In genomic region chr17:76054112-76054476, GRCh38 we compare ENCODE assay signal across 10 cellular contexts. TPM values are rescaled to one million over a fixed set of nuclear protein-coding genes. Genes with fewer than 3 reads are reported as not detected.
DNase-seq lines count a peak whose midpoint lies in the region; ATAC-seq, FAIRE-seq and TF ChIP-seq lines count a peak whose summit lies in the region.
"Had no signal": no experiment of that assay in that cellular context is flagged by ENCODE, and none has a peak within 500 bp of the region (broad histone marks: within the 10 kb centered on the region; RNA-seq: fewer than 3 reads in every experiment).

No MANE protein-coding gene starts in this region.

- no peak overlapping the region for H3K23ac ChIP-seq in IMR-90 (ENCODE audit: low read depth, low read length)

- H2BK5ac ChIP-seq in IMR-90 (ENCODE audit: low read depth, low read length, poor library complexity, severe bottlenecking): no peak overlapping the region

- H3K14ac ChIP-seq in IMR-90 (replicated peaks; ENCODE audit: low read depth, low read length): peak overlapping the region; percentile 29; the same call in 1 of the 2 replicates

- H2AK5ac ChIP-seq in IMR-90 (ENCODE audit: low read depth, low read length): no peak overlapping the region

- H4K91ac ChIP-seq in IMR-90 (ENCODE audit: insufficient read depth, low read depth, low read length): no peak overlapping the region

- no CpG with 5 or more reads among the region's 4 CpGs for WGBS in IMR-90 (ENCODE audit: extremely low coverage in 2 of 2, insufficient read length in 1 of 2), 2 experiments
- 90 to 95% (median 94%) methylated on average over 4 of the region's 4 CpGs for WGBS in psoas muscle, 3 donors

- H3K27me3 Mint-ChIP-seq in chondrocyte (ENCODE audit: low read depth) (no peaks in the 10 kb centered on the region), mesothelial cell of epicardium (ENCODE audit: low read depth) (no peaks in the 10 kb centered on the region)

- peak; percentile 61 for DNase-seq in AG08395 (ENCODE audit: low spot score)
- DNase-seq in IMR-90: peak; percentile 40
- no peak for DNase-seq in chondrocyte (ENCODE audit: low spot score)
- DNase-seq in mesothelial cell of epicardium (ENCODE audit: low spot score in 2 of 2, unreplicated experiment in 2 of 2): no peak
- no peak for DNase-seq in GM12891 (ENCODE audit: insufficient read length, low spot score)
- DNase-seq in NCI-H1930 (lab: John Stamatoyannopoulos, UW): no peak
- DNase-seq in psoas muscle: no peak
- no peak for DNase-seq in NOMO-1 treated with DMSO at 0.1 percent for 48 hours (lab: John Stamatoyannopoulos, UW; ENCODE audit: unreplicated experiment)
- DNase-seq: midbrain had no signal

- no peak overlapping the region for H3K4me3 Mint-ChIP-seq in chondrocyte (ENCODE audit: unreplicated experiment)
- no peak overlapping the region for H3K4me3 Mint-ChIP-seq in mesothelial cell of epicardium

- H4K8ac ChIP-seq in IMR-90 (ENCODE audit: low read depth in 2 of 2, low read length in 2 of 2): no peak overlapping the region

- dilution Hi-C loops in IMR-90 (cut with HindIII; ENCODE audit: low sequenced_read_pairs, unreplicated experiment): no loop called here

- H3K4me2 ChIP-seq in IMR-90 (ENCODE audit: low read depth, low read length): no peak overlapping the region
- H3K4me2 ChIP-seq: BLaER1 had no signal

- H3K4ac ChIP-seq in IMR-90 (ENCODE audit: low read depth, low read length): peak overlapping the region; percentile 35; the same call in 1 of the 2 replicates

- ATAC-seq in IMR-90 (ENCODE audit: low read depth) (no peak), psoas muscle (no peak)

- no peak overlapping the region for H2AK9ac ChIP-seq in IMR-90 (replicated peaks; ENCODE audit: low read depth, low read length, poor library complexity)

- H3K18ac ChIP-seq in IMR-90 (ENCODE audit: low read depth, low read length): no peak overlapping the region

- TF ChIP-seq CTCF in IMR-90 (conservative IDR thresholded peaks at IDR 0.05; ENCODE audit: low read depth, low read length) (no peak), chondrocyte (IDR thresholded peaks at IDR 0.05) (no peak), mesothelial cell of epicardium (IDR thresholded peaks at IDR 0.05; ENCODE audit: unreplicated experiment) (no peak), psoas muscle (IDR thresholded peaks at IDR 0.05) (no peak)

- H3K27me3 ChIP-seq in IMR-90 (ENCODE audit: control insufficient read depth, insufficient read depth, low read length): no peaks in the 10 kb centered on the region
- H3K27me3 ChIP-seq in psoas muscle (ENCODE audit: insufficient read depth in 3 of 3, low read length in 2 of 3): no peaks in the 10 kb centered on the region
- H3K27me3 ChIP-seq: BLaER1 had no signal

- H3K36me3 ChIP-seq in IMR-90 (ENCODE audit: control insufficient read depth, insufficient read depth, low read length): peaks cover 65% of the 10 kb centered on the region
- peaks cover 6 to 100% of the 10 kb centered on the region in 2 donors for H3K36me3 ChIP-seq in psoas muscle (ENCODE audit: insufficient read depth in 1 of 2, low read depth in 1 of 2)

- no peak overlapping the region for H2BK20ac ChIP-seq in IMR-90 (ENCODE audit: low read depth, low read length)

- intact Hi-C loops in IMR-90 (cut with micrococcal nuclease): no loop called here
- intact Hi-C loops in psoas muscle (cut with DNase I): no loop called here

- TF ChIP-seq POLR2A in IMR-90 (IDR thresholded peaks at IDR 0.05; ENCODE audit: low read depth, low read length) (no peak), GM12891 (IDR thresholded peaks at IDR 0.05; ENCODE audit: low read depth, low read length) (no peak)

- no TSS peak for BruUV-seq in IMR-90 (replicated peaks; lab: Mats Ljungman, UMichigan)

- no peak overlapping the region for H3K4me3 ChIP-seq in IMR-90 (ENCODE audit: insufficient read depth, low read depth, low read length)
- H3K4me3 ChIP-seq in psoas muscle: no peak overlapping the region
- H3K4me3 ChIP-seq: BLaER1 had no signal

- H2AFZ ChIP-seq in IMR-90 (replicated peaks; ENCODE audit: low read length, poor library complexity): peak overlapping the region; percentile 33

- H2BK15ac ChIP-seq in IMR-90 (ENCODE audit: low read depth, low read length): no peak overlapping the region

- H3K4me1 ChIP-seq in IMR-90 (ENCODE audit: control insufficient read depth, insufficient read depth, low read length): no peaks in the 10 kb centered on the region; the same call in 1 of the 2 replicates
- H3K4me1 ChIP-seq in psoas muscle: no peaks in the 10 kb centered on the region
- H3K4me1 ChIP-seq: BLaER1 had no signal

- no peaks in the 10 kb centered on the region for H3K9me3 ChIP-seq in IMR-90 (ENCODE audit: control insufficient read depth, insufficient read depth, low read length)
- no peaks in the 10 kb centered on the region for H3K9me3 ChIP-seq in psoas muscle
- H3K9me3 ChIP-seq: BLaER1 had no signal

- peaks cover 3 to 60% of the 10 kb centered on the region in 2 experiments for H3K79me1 ChIP-seq in IMR-90 (ENCODE audit: low read depth in 1 of 2, low read length in 2 of 2)

- H4K20me1 ChIP-seq in IMR-90 (ENCODE audit: insufficient read depth, low read length): peaks cover 36% of the 10 kb centered on the region

- TF ChIP-seq RAD21 in IMR-90 (IDR thresholded peaks at IDR 0.05; ENCODE audit: low read length): no peak

- peaks cover 16% of the 10 kb centered on the region for H3K9me1 ChIP-seq in IMR-90 (ENCODE audit: insufficient read depth, low read length)

- FAIRE-seq in GM12891 (lab: Jason Lieb, UNC): no peak

- no peak overlapping the region for H3K27ac ChIP-seq in IMR-90 (ENCODE audit: insufficient read depth, low read length)
- no peak overlapping the region for H3K27ac ChIP-seq in psoas muscle
- H3K27ac ChIP-seq: BLaER1 had no signal

- in situ Hi-C loops in IMR-90 (cut with MboI; ENCODE audit: low sequenced_read_pairs): no loop called here

- H2BK120ac ChIP-seq in IMR-90 (ENCODE audit: low read depth, low read length): no peak overlapping the region

- no peak overlapping the region for H4K5ac ChIP-seq in IMR-90 (ENCODE audit: low read depth, low read length)

- peaks cover 41% of the 10 kb centered on the region for H3K36me3 Mint-ChIP-seq in chondrocyte (ENCODE audit: low read depth)
- H3K36me3 Mint-ChIP-seq in mesothelial cell of epicardium: peaks cover 42% of the 10 kb centered on the region

- POLR2A ChIA-PET in IMR-90 (lab: Charles Lee; ENCODE audit: unreplicated experiment): no interaction called here

- no peak overlapping the region for H3K56ac ChIP-seq in IMR-90 (ENCODE audit: extremely low read depth, insufficient read depth, low read length)

- no peaks in the 10 kb centered on the region for H3K9me3 Mint-ChIP-seq in chondrocyte (ENCODE audit: low read depth)
- no peaks in the 10 kb centered on the region for H3K9me3 Mint-ChIP-seq in mesothelial cell of epicardium

- H3K27ac Mint-ChIP-seq in chondrocyte (ENCODE audit: unreplicated experiment) (peak overlapping the region; percentile 67), mesothelial cell of epicardium (peak overlapping the region; percentile 69)

- CTCF ChIA-PET in IMR-90 (lab: Yijun Ruan, JAX): interaction anchor here (0.6 kb wide), 1 partner anchor 40 kb away, joined by 3 read pairs; no protein-coding TSS in a partner anchor

- no peak overlapping the region for H3K9ac ChIP-seq in IMR-90 (ENCODE audit: low read depth, low read length)
- H3K9ac ChIP-seq: BLaER1 had no signal

- peaks cover 26% of the 10 kb centered on the region for H3K4me1 Mint-ChIP-seq in chondrocyte (ENCODE audit: low read depth)
- H3K4me1 Mint-ChIP-seq in mesothelial cell of epicardium: peaks cover 10% of the 10 kb centered on the region

RNA-seq across cellular contexts. Expression of gene SRP68, which starts 18.2 kb away (rescaled TPM):
- 47.1 and 47.2 TPM in 2 replicates for total RNA-seq in IMR-90 (2012; rRNA removed)
- 69.1 and 82.6 TPM in 2 replicates for polyA plus RNA-seq in IMR-90 (2012; rRNA removed)
- 28.2 and 52.1 TPM in 2 replicates for polyA plus RNA-seq in IMR-90 (2012; cell fraction: cytosol; rRNA removed)
- 24.9 and 48.5 TPM in 2 replicates for polyA plus RNA-seq in IMR-90 (2012; cell fraction: nucleus; rRNA removed; ENCODE audit: low replicate concordance)
- total RNA-seq in chondrocyte: 62.1 to 77.6 TPM (median 63.0 TPM) in 3 replicates
- 74.9 to 80.5 TPM (median 80.1 TPM) in 3 replicates for total RNA-seq in mesothelial cell of epicardium
- polyA plus RNA-seq in GM12891 (2012; ENCODE audit: low read depth, missing spikeins): 42.5 TPM
- total RNA-seq in psoas muscle: 100 to 1,000 TPM in 2 of 4 donors, 10 to 100 TPM in 2; 87.3 to 117 (median 104) TPM
- polyA plus RNA-seq in psoas muscle: 100 to 1,000 TPM in 1 of 3 donors, 10 to 100 TPM in 2; 72.4 to 141 (median 88.8) TPM

RNA-seq across cellular contexts. Expression of gene GALR2, which starts 20.5 kb away (rescaled TPM):
- total RNA-seq in IMR-90 (2012; rRNA removed) (not detected in 2 replicates), chondrocyte (not detected in 3 replicates), mesothelial cell of epicardium (not detected in 3 replicates), psoas muscle (under 1 TPM in 1 of 4 donors, not detected in 3; 0.22 TPM)
- polyA plus RNA-seq in IMR-90 (2012; rRNA removed) (0.07 and 0.10 TPM in 2 replicates), psoas muscle (under 1 TPM; 0.05 to 0.16 (median 0.13) TPM)
- 0.18 TPM in 1 of 2 replicates, not detected in the other for polyA plus RNA-seq in IMR-90 (2012; cell fraction: cytosol; rRNA removed)
- 0.10 and 0.26 TPM in 2 replicates for polyA plus RNA-seq in IMR-90 (2012; cell fraction: nucleus; rRNA removed; ENCODE audit: low replicate concordance)
- 0.09 TPM for polyA plus RNA-seq in GM12891 (2012; ENCODE audit: low read depth, missing spikeins)

RNA-seq across cellular contexts. Expression of gene ZACN, which starts 24.9 kb away (rescaled TPM):
- total RNA-seq in IMR-90 (2012; rRNA removed) (not detected in 2 replicates), chondrocyte (not detected in 3 replicates), mesothelial cell of epicardium (0.18 TPM in 1 of 3 replicates, not detected in the others), psoas muscle (under 1 TPM in 1 of 4 donors, not detected in 3; 0.08 TPM)
- polyA plus RNA-seq in IMR-90 (2012; rRNA removed) (not detected in 2 replicates), psoas muscle (1 to 10 TPM in 2 of 3 donors, under 1 TPM in 1; 0.98 to 1.6 (median 1.4) TPM)
- not detected in 2 replicates for polyA plus RNA-seq in IMR-90 (2012; cell fraction: cytosol; rRNA removed)
- 0.16 and 0.18 TPM in 2 replicates for polyA plus RNA-seq in IMR-90 (2012; cell fraction: nucleus; rRNA removed; ENCODE audit: low replicate concordance)
- 10.4 TPM for polyA plus RNA-seq in GM12891 (2012; ENCODE audit: low read depth, missing spikeins)

RNA-seq across cellular contexts. Expression of gene EVPL, which starts 27.0 kb away (rescaled TPM):
- not detected in 2 replicates for total RNA-seq in IMR-90 (2012; rRNA removed)
- polyA plus RNA-seq in IMR-90 (2012; rRNA removed): not detected in 2 replicates
- not detected in 2 replicates for polyA plus RNA-seq in IMR-90 (2012; cell fraction: cytosol; rRNA removed)
- polyA plus RNA-seq in IMR-90 (2012; cell fraction: nucleus; rRNA removed; ENCODE audit: low replicate concordance): 0.01 TPM in 1 of 2 replicates, not detected in the other
- not detected in 3 replicates for total RNA-seq in chondrocyte
- 0.16 to 0.47 TPM (median 0.25 TPM) in 3 replicates for total RNA-seq in mesothelial cell of epicardium
- polyA plus RNA-seq in GM12891 (2012; ENCODE audit: low read depth, missing spikeins): 0.01 TPM
- under 1 TPM in 3 of 4 donors, not detected in 1; 0.16 to 0.36 (median 0.19) TPM for total RNA-seq in psoas muscle
- polyA plus RNA-seq in psoas muscle: under 1 TPM; 0.03 to 0.07 (median 0.05) TPM

RNA-seq across cellular contexts. Expression of gene EXOC7, which starts 49.5 kb away (rescaled TPM):
- total RNA-seq in IMR-90 (2012; rRNA removed): 98.9 and 118 TPM in 2 replicates
- 85.9 and 89.5 TPM in 2 replicates for polyA plus RNA-seq in IMR-90 (2012; rRNA removed)
- polyA plus RNA-seq in IMR-90 (2012; cell fraction: cytosol; rRNA removed): 35.6 and 57.4 TPM in 2 replicates
- polyA plus RNA-seq in IMR-90 (2012; cell fraction: nucleus; rRNA removed; ENCODE audit: low replicate concordance): 192 and 276 TPM in 2 replicates
- total RNA-seq in chondrocyte: 129 to 180 TPM (median 131 TPM) in 3 replicates
- total RNA-seq in mesothelial cell of epicardium: 254 to 261 TPM (median 258 TPM) in 3 replicates
- polyA plus RNA-seq in GM12891 (2012; ENCODE audit: low read depth, missing spikeins): 29.6 TPM
- 10 to 100 TPM; 56.0 to 61.0 (median 58.3) TPM for total RNA-seq in psoas muscle
- 10 to 100 TPM; 26.3 to 51.6 (median 43.7) TPM for polyA plus RNA-seq in psoas muscle

Comparison
In these comparisons a context has a peak if more than half of its experiments do, and no peak if none do; other contexts are left out.
1. DNase-seq: peak in AG08395 (single experiment) and IMR-90 (single experiment); none in chondrocyte (single experiment), mesothelial cell of epicardium (0 of 2), GM12891 (single experiment), NCI-H1930 (0 of 2), psoas muscle (0 of 2) and NOMO-1 treated with DMSO at 0.1 percent for 48 hours (single experiment).